1 cellular context compared by ENCODE assay signal in genomic region chr17:15954222-15954621, GRCh38.
A peak's percentile ranks its signal among the peaks of the same experiment; 100 is the strongest.
TF ChIP-seq lines count a peak whose summit lies in the region.

No MANE protein-coding gene starts in this region.

TF ChIP-seq in IMR-90, 13 proteins besides CTCF, POLR2A, EP300 and RAD21:
- TF ChIP-seq MXI1 (IDR thresholded peaks at IDR 0.05; ENCODE audit: borderline replicate concordance, low read depth, low read length) (no peak), RFX5 (IDR thresholded peaks at IDR 0.05; ENCODE audit: low read depth, low read length) (no peak), BHLHE40 (IDR thresholded peaks at IDR 0.05; ENCODE audit: low read depth, low read length) (peak; percentile 60; the same call in 1 of the 2 replicates), MAZ (IDR thresholded peaks at IDR 0.05; ENCODE audit: borderline replicate concordance, low read depth, low read length) (no peak)
TF ChIP-seq in IMR-90: peak in this region for 1.
